19 cellular contexts compared by ENCODE assay signal in the genomic region with DNA sequence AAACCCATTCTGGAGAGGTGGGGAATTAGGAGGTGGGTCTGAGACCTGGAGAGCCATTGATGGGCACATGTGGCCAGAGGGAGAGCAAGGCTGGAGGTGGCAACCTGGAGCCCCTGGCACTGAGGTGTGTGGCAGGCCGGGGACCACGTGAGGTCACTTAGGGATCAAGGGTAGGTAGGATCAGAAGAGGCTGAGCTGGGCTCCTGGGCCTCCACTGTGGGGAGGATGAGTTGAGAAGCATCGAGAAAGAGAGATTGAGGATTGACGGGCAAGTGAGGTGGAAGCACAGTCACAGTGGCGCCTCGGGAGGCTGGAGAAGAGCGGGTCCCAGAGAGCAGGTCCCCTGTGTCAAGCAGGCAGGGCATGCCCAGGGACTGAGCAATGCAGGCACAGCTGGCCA.
"Had no signal": no experiment of that assay in that cellular context is flagged by ENCODE, and none has a peak within 500 bp of the region (broad histone marks: within the 10 kb centered on the region; RNA-seq: fewer than 3 reads in every experiment).

No MANE protein-coding gene starts in this region.

- H3K9me3 ChIP-seq: body of pancreas, pancreas, transverse colon had no signal

- H3K36me3 ChIP-seq: pancreas, transverse colon had no signal

- H3K27me3 ChIP-seq: body of pancreas, pancreas had no signal

- H3K9me3 Mint-ChIP-seq: endodermal cell; immature natural killer cell; nephron progenitor cell; T-helper 1 cell treated with Interleukin-12 subunit alpha and Interleukin-12 subunit beta and Interleukin-4 antibody, amounts not matched to agents 30 μg/mL and 1 μg/mL, for 36 hours; WTC11 had no signal

- DNase-seq: activated CD4-positive, alpha-beta T cell treated with anti-CD3 and anti-CD28 coated beads for 48 hours; activated CD8-positive, alpha-beta memory T cell treated with anti-CD3 and anti-CD28 coated beads, Interleukin-2, amount 50 U/mL, for 48 hours; activated CD8-positive, alpha-beta T cell treated with anti-CD3 and anti-CD28 coated beads, Interleukin-2, amount 10 ng/mL, durations not matched to agents 7 days and 5 days; activated naive CD4-positive, alpha-beta T cell treated with anti-CD3 and anti-CD28 coated beads, Interleukin-2, amount 50 U/mL, for 16 hours; body of pancreas; cerebellar nuclear complex; dermis blood vessel endothelial cell; endodermal cell; immature natural killer cell; left colon; nephron progenitor cell; stimulated activated CD4-positive, alpha-beta T cell treated with anti-CD3 and anti-CD28 coated beads, Interleukin-1b, Interleukin-23, amount 100 ng/mL, for 48 hours; stimulated activated naive CD4-positive, alpha-beta T cell; substantia nigra; transverse colon had no signal

- H3K4me3 ChIP-seq: body of pancreas, pancreas, smooth muscle cell, transverse colon had no signal

- H3K36me3 Mint-ChIP-seq: immature natural killer cell, WTC11 had no signal

- H3K27ac ChIP-seq: body of pancreas, pancreas, transverse colon had no signal

- H3K4me2 ChIP-seq: smooth muscle cell had no signal

- H3K4me3 Mint-ChIP-seq: activated CD8-positive, alpha-beta T cell treated with anti-CD3 and anti-CD28 coated beads, Interleukin-2, amount 10 ng/mL, durations not matched to agents 7 days and 5 days; endodermal cell; nephron progenitor cell; T-helper 1 cell treated with Interleukin-12 subunit alpha and Interleukin-12 subunit beta and Interleukin-4 antibody, amounts not matched to agents 30 μg/mL and 1 μg/mL, for 36 hours; WTC11 had no signal

- ATAC-seq: activated CD8-positive, alpha-beta T cell treated with anti-CD3 and anti-CD28 coated beads, Interleukin-2, amount 10 ng/mL, durations not matched to agents 7 days and 5 days; body of pancreas; left colon; pancreas; WTC11 had no signal

- H3K27ac Mint-ChIP-seq: activated CD8-positive, alpha-beta T cell treated with anti-CD3 and anti-CD28 coated beads, Interleukin-2, amount 10 ng/mL, durations not matched to agents 7 days and 5 days; endodermal cell; nephron progenitor cell; T-helper 1 cell treated with Interleukin-12 subunit alpha and Interleukin-12 subunit beta and Interleukin-4 antibody, amounts not matched to agents 30 μg/mL and 1 μg/mL, for 36 hours; WTC11 had no signal
